ENCODE assay signal across 8 cellular contexts in the genomic region with DNA sequence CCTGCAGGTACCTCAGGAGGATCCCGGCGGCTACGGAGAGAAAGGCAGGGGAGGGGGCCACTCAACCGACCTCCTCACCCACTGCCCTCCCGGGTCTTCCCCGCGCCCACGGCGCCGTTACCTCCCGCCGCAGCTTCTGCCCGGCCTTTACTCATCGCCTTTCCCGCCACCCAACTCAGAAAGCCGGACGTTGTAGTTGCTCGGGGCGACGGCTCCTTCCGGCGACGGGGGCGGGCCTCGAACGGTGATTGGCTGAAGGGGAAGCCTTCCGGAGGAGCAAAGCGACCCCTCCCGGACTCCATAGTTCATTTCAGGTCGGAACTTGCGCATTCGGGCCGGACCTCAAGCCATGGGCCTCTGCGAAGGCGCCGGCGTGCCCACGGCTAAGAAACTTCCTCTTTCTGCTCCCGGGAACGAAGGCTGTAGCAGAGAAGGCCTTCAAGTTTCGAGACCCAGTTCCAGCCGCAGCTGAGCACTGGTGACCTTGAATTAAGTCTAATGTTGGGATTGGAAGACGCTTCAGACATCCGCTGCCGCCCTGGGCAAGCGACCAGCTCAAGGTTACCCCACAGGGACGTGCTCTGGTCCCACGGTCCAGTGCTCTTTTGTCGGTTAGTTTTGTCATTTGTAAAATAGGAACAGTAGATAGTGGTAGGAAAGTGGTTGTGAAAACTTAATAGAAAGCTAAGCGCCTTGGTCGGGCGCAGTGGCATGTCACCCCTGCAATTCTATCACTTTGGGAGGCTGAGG. TPM values are rescaled to one million over a fixed set of nuclear protein-coding genes. Genes with fewer than 3 reads are reported as not detected.
A peak's percentile ranks its signal among the peaks of the same experiment; 100 is the strongest.
DNase-seq lines count a peak whose midpoint lies in the region; ATAC-seq and TF ChIP-seq lines count a peak whose summit lies in the region.

A gene with protein sequence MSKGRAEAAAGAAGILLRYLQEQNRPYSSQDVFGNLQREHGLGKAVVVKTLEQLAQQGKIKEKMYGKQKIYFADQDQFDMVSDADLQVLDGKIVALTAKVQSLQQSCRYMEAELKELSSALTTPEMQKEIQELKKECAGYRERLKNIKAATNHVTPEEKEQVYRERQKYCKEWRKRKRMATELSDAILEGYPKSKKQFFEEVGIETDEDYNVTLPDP (minus strand): TSS at position 198 of the 750 bp plus-strand sequence. CDS start 43 bp downstream, at position 155.

- H3K36me3 ChIP-seq in prostate gland (peaks cover 14 to 18% of the 10 kb centered on the region in 2 donors), urinary bladder (ENCODE audit: insufficient read depth) (peaks cover 10% of the 10 kb centered on the region)

- intact Hi-C loops in left ventricle myocardium superior (cut with micrococcal nuclease) = no loop called here
- intact Hi-C loops in prostate gland (cut with DNase I) = loop anchor here (1.0 kb wide), 1 partner anchor 101 kb away; no protein-coding TSS in a partner anchor

- H3K27me3 ChIP-seq in prostate gland (replicated peaks; ENCODE audit: insufficient read depth) = no peaks in the 10 kb centered on the region

- peak; percentile 69 for TF ChIP-seq POLR2A in prostate gland (IDR thresholded peaks at IDR 0.05)

- TF ChIP-seq CTCF in prostate gland (IDR thresholded peaks at IDR 0.05) = peak in 3 of 4 experiments; percentile 33 to 72 (median 60)

- H3K4me3 ChIP-seq in prostate gland (peak within 1 kb of the TSS; percentile 54 to 58), urinary bladder (ENCODE audit: low read depth, low read length) (peak within 1 kb of the TSS; percentile 51)

- H3K27ac ChIP-seq in angular gyrus (ENCODE audit: low read depth, low read length) (peak within 1 kb of the TSS; percentile 90), prostate gland (peak within 1 kb of the TSS; percentile 83 to 86), urinary bladder (ENCODE audit: low read depth) (peak within 1 kb of the TSS; percentile 38)

- H3K4me1 ChIP-seq in prostate gland (replicated peaks) (peaks cover 7% of the 10 kb centered on the region), urinary bladder (ENCODE audit: insufficient read depth) (no peaks in the 10 kb centered on the region)

- no peaks in the 10 kb centered on the region for H3K9me3 ChIP-seq in prostate gland

- DNase-seq in NCI-H187 treated with DMSO at 0.1 percent for 48 hours (lab: John Stamatoyannopoulos, UW) (peak; percentile 63), T-helper 2 cell (peak; percentile 78 to 93 (median 88)), left ventricle myocardium superior (peak; percentile 96), prostate gland (ENCODE audit: low spot score) (peak; percentile 95)

- WGBS in prostate gland = under 1% methylated on average over 48 of the region's 52 CpGs
- WGBS in urinary bladder = under 1% methylated on average over 52 of the region's 52 CpGs

- ATAC-seq in GM18498 (IDR thresholded peaks at IDR 0.05; ENCODE audit: unreplicated experiment) = peak; percentile 71
- ATAC-seq in HG02885 (IDR thresholded peaks at IDR 0.05; ENCODE audit: poor library complexity, unreplicated experiment) = peak; percentile 77
- ATAC-seq in left ventricle myocardium superior = peak; percentile 95

RNA-seq across cellular contexts. Expression of the gene that starts here (rescaled TPM):
- total RNA-seq in left ventricle myocardium superior (3.1 TPM), prostate gland (10 to 100 TPM in 1 of 2 donors, 1 to 10 TPM in 1; 2.9 to 11.2 TPM), urinary bladder (4.5 TPM)
- polyA plus RNA-seq in urinary bladder = 7.9 TPM

Comparison
In these comparisons a context has a peak if more than half of its experiments do, and no peak if none do; other contexts are left out.
1. Peak in every context shown above with its lines: DNase-seq, ATAC-seq, H3K4me3 ChIP-seq and H3K27ac ChIP-seq.
2. H3K27ac ChIP-seq: peak in every context shown above with its lines; median percentile 90 in angular gyrus; 84 in prostate gland; 38 in urinary bladder.